In the genomic region with DNA sequence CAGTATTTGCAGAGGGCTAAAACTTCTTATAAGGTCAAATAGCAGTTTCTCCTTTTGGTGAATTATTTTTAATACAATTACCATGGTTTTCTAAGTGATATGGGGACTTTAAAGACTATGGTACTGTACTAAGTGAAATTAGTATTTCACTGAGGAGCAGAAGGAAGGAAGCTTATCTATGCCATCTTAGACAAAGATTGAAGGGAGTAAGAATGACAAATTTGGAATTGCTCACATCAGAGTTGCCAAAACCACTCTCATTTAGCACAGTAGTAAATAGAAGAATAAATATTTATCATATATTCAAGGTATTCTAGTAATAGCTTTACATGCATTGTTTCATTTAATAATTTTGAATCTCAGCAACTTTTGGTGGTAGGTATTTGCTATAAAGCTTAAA, we compare ENCODE assay signal across 22 cellular contexts. TPM values are rescaled to one million over a fixed set of nuclear protein-coding genes. Genes with fewer than 3 reads are reported as not detected.
"Had no signal": no experiment of that assay in that cellular context is flagged by ENCODE, and none has a peak within 500 bp of the region (broad histone marks: within the 10 kb centered on the region; RNA-seq: fewer than 3 reads in every experiment).

No MANE protein-coding gene starts in this region.

- H3K27ac ChIP-seq: RWPE1 had no signal

- ATAC-seq: HepG2, Panc1 had no signal

- DNase-seq: IMR-90, Karpas-422, KG1, MM.1S, NCI-H1092 treated with DMSO at 0.1 percent for 48 hours, NCI-H1436, NCI-H187, NCI-H2029, NCI-H2081 treated with DMSO at 0.1 percent for 48 hours, NCI-H2171, NCI-H226, NCI-H446, NCI-H510A, NCI-H524 treated with DMSO at 0.1 percent for 48 hours, NCI-H69, NCI-H774, SHP77 had no signal

RNA-seq across cellular contexts. Expression of gene SULT1B1, which starts 30.4 kb away (rescaled TPM):
- total RNA-seq: M059J, SK-MEL-5 had no signal
